ENCODE assay signal across 8 cellular contexts in genomic region chr17:38590988-38591758, GRCh38. TPM values are rescaled to one million over a fixed set of nuclear protein-coding genes. Genes with fewer than 3 reads are reported as not detected.
DNase-seq lines count a peak whose midpoint lies in the region; ATAC-seq and TF ChIP-seq lines count a peak whose summit lies in the region.

No MANE protein-coding gene starts in this region.

- peak overlapping the region in 1 of 2 donors; percentile 58 for H3K27ac Mint-ChIP-seq in effector memory CD8-positive, alpha-beta T cell

- H3K4me3 ChIP-seq in left ventricle myocardium inferior: no peak overlapping the region
- no peak overlapping the region for H3K4me3 ChIP-seq in upper lobe of right lung
- H3K4me3 ChIP-seq in spleen: no peak overlapping the region

- ATAC-seq in Right ventricle myocardium inferior: no peak
- ATAC-seq in effector memory CD8-positive, alpha-beta T cell (replicated peaks): peak; percentile 31
- peak; percentile 71 for ATAC-seq in upper lobe of right lung
- ATAC-seq in HG03520 (IDR thresholded peaks at IDR 0.05; ENCODE audit: unreplicated experiment): no peak

- 31 to 54% (median 46%) methylated on average over 5 to 6 of the region's 6 CpGs for WGBS in spleen, 5 donors

- H3K9me3 ChIP-seq in left ventricle myocardium inferior (replicated peaks) (no peaks in the 10 kb centered on the region), upper lobe of right lung (no peaks in the 10 kb centered on the region), spleen (no peaks in the 10 kb centered on the region)

- no peaks in the 10 kb centered on the region for H3K9me3 Mint-ChIP-seq in effector memory CD8-positive, alpha-beta T cell

- intact Hi-C loops in Right ventricle myocardium inferior (cut with DNase I) (no loop called here), left ventricle myocardium inferior (cut with micrococcal nuclease) (no loop called here), upper lobe of right lung (cut with DNase I) (no loop called here), spleen (cut with DNase I; ENCODE audit: low total_unique reads) (no loop called here)

- no peak for TF ChIP-seq POLR2A in spleen (IDR thresholded peaks at IDR 0.05)

- no peak for TF ChIP-seq CTCF in left ventricle myocardium inferior (IDR thresholded peaks at IDR 0.05; ENCODE audit: borderline replicate concordance)
- no peak for TF ChIP-seq CTCF in upper lobe of right lung (IDR thresholded peaks at IDR 0.05)
- no peak for TF ChIP-seq CTCF in spleen (IDR thresholded peaks at IDR 0.05 in 8 of 11, conservative IDR thresholded peaks at IDR 0.05 in 3 of 11)

- H3K27me3 ChIP-seq in left ventricle myocardium inferior (ENCODE audit: low read depth) (peaks cover 100% of the 10 kb centered on the region), upper lobe of right lung (peaks cover 58% of the 10 kb centered on the region), spleen (replicated peaks in 1 of 7) (peaks cover 0 to 100% (median 48%) of the 10 kb centered on the region in 7 donors)

- peak overlapping the region; percentile 74 to 80 for H3K4me3 Mint-ChIP-seq in effector memory CD8-positive, alpha-beta T cell

- H3K27ac ChIP-seq in left ventricle myocardium inferior (replicated peaks) (no peak overlapping the region), upper lobe of right lung (no peak overlapping the region), spleen (no peak overlapping the region)

- H3K36me3 ChIP-seq in left ventricle myocardium inferior (no peaks in the 10 kb centered on the region), upper lobe of right lung (no peaks in the 10 kb centered on the region), spleen (no peaks in the 10 kb centered on the region)

- no peaks in the 10 kb centered on the region for H3K36me3 Mint-ChIP-seq in effector memory CD8-positive, alpha-beta T cell (ENCODE audit: insufficient read depth)

- peaks cover 31 to 33% of the 10 kb centered on the region in 2 donors for H3K4me1 Mint-ChIP-seq in effector memory CD8-positive, alpha-beta T cell (ENCODE audit: low read depth in 2 of 2)

- H3K4me1 ChIP-seq in left ventricle myocardium inferior: no peaks in the 10 kb centered on the region
- peaks cover 9% of the 10 kb centered on the region for H3K4me1 ChIP-seq in upper lobe of right lung
- H3K4me1 ChIP-seq in spleen: peaks cover 8 to 25% (median 18%) of the 10 kb centered on the region in 6 donors

- DNase-seq in Right ventricle myocardium inferior (ENCODE audit: missing footprints) (peak; percentile 37), left ventricle myocardium inferior (no peak), NOMO-1 treated with dmso at 0.1 percent for 144 hours (lab: John Stamatoyannopoulos, UW; ENCODE audit: unreplicated experiment) (peak; percentile 63), upper lobe of right lung (peak; percentile 75), spleen (no peak), ecto neural progenitor cell (ENCODE audit: low spot score) (no peak)
- no peak for DNase-seq in effector memory CD8-positive, alpha-beta T cell

- H3K27me3 Mint-ChIP-seq in effector memory CD8-positive, alpha-beta T cell: peaks cover 76 to 100% of the 10 kb centered on the region in 2 donors

RNA-seq across cellular contexts. Expression of gene SRCIN1, which starts 14.6 kb away (rescaled TPM):
- total RNA-seq in Right ventricle myocardium inferior: 1.4 TPM
- 2.0 TPM for total RNA-seq in left ventricle myocardium inferior
- 2.1 TPM for total RNA-seq in upper lobe of right lung
- total RNA-seq in spleen: 1 to 10 TPM in 4 of 7 donors, under 1 TPM in 3; 0.32 to 3.5 (median 2.1) TPM
- 1 to 10 TPM in 1 of 3 donors, under 1 TPM in 2; 0.41 to 2.5 (median 0.98) TPM for polyA plus RNA-seq in spleen

Comparison
In these comparisons a context has a peak if more than half of its experiments do, and no peak if none do; other contexts are left out.
1. DNase-seq: peak in Right ventricle myocardium inferior (single experiment), NOMO-1 treated with dmso at 0.1 percent for 144 hours (single experiment) and upper lobe of right lung (single experiment); none in left ventricle myocardium inferior (single experiment), effector memory CD8-positive, alpha-beta T cell (0 of 3), spleen (single experiment) and ecto neural progenitor cell (single experiment).
2. ATAC-seq: peak in effector memory CD8-positive, alpha-beta T cell (single experiment) and upper lobe of right lung (single experiment); none in Right ventricle myocardium inferior (single experiment) and HG03520 (single experiment).